28 cellular contexts compared by ENCODE assay signal in genomic region chr5:142304013-142304701, GRCh38. TPM values are rescaled to one million over a fixed set of nuclear protein-coding genes. Genes with fewer than 3 reads are reported as not detected.
A peak's percentile ranks its signal among the peaks of the same experiment; 100 is the strongest.
DNase-seq lines count a peak whose midpoint lies in the region; ATAC-seq and TF ChIP-seq lines count a peak whose summit lies in the region.
"Had no signal": no experiment of that assay in that cellular context is flagged by ENCODE, and none has a peak within 500 bp of the region (broad histone marks: within the 10 kb centered on the region; RNA-seq: fewer than 3 reads in every experiment).

No MANE protein-coding gene starts in this region.

- H3K4me1 ChIP-seq in upper lobe of right lung = no peaks in the 10 kb centered on the region
- H3K4me1 ChIP-seq: A549, prostate gland, tibial nerve had no signal

- H3K27ac ChIP-seq in upper lobe of right lung = no peak overlapping the region
- H3K27ac ChIP-seq: A549, epithelial cell of prostate, prostate gland, tibial nerve, WERI-Rb-1 had no signal

- no peak overlapping the region for H3K4me3 Mint-ChIP-seq in chondrocyte (ENCODE audit: unreplicated experiment)
- H3K4me3 Mint-ChIP-seq: activated naive CD4-positive, alpha-beta T cell treated with anti-CD3 and anti-CD28 coated beads for 36 hours; brain; CD14-positive monocyte; immature natural killer cell; natural killer cell; T-helper 1 cell treated with Interleukin-12 subunit alpha and Interleukin-12 subunit beta and Interleukin-4 antibody, amounts not matched to agents 30 μg/mL and 1 μg/mL, for 36 hours had no signal

- H3K9me3 ChIP-seq in upper lobe of right lung = no peaks in the 10 kb centered on the region
- H3K9me3 ChIP-seq: A549, prostate gland, tibial nerve had no signal

- intact Hi-C loops in Right ventricle myocardium superior (cut with DNase I) = no loop called here
- intact Hi-C loops in cardiac septum (cut with DNase I) = no loop called here
- intact Hi-C loops in left colon (cut with DNase I, micrococcal nuclease) = no loop called here
- intact Hi-C loops in upper lobe of right lung (cut with DNase I) = no loop called here

- ATAC-seq in Right ventricle myocardium superior (ENCODE audit: poor library complexity) (peak; percentile 80), left colon (peak; percentile 50), upper lobe of right lung (peak; percentile 15), GM18519 (IDR thresholded peaks at IDR 0.05; ENCODE audit: low FRiP score, unreplicated experiment) (no peak), GM19467 (IDR thresholded peaks at IDR 0.05; ENCODE audit: unreplicated experiment) (no peak)
- ATAC-seq: A549, natural killer cell had no signal

- H3K9me3 Mint-ChIP-seq in chondrocyte (ENCODE audit: low read depth) = no peaks in the 10 kb centered on the region
- H3K9me3 Mint-ChIP-seq: activated naive CD4-positive, alpha-beta T cell treated with anti-CD3 and anti-CD28 coated beads for 36 hours; brain; immature natural killer cell; natural killer cell; T-helper 1 cell treated with Interleukin-12 subunit alpha and Interleukin-12 subunit beta and Interleukin-4 antibody, amounts not matched to agents 30 μg/mL and 1 μg/mL, for 36 hours had no signal

- H3K36me3 ChIP-seq in upper lobe of right lung = no peaks in the 10 kb centered on the region
- H3K36me3 ChIP-seq: prostate gland, tibial nerve, WERI-Rb-1 had no signal

- H3K4me3 ChIP-seq in upper lobe of right lung = no peak overlapping the region
- H3K4me3 ChIP-seq: A549, K562, lung, prostate gland, tibial nerve had no signal

- peak overlapping the region; percentile 83 for H3K27ac Mint-ChIP-seq in chondrocyte (ENCODE audit: unreplicated experiment)
- H3K27ac Mint-ChIP-seq: activated naive CD4-positive, alpha-beta T cell treated with anti-CD3 and anti-CD28 coated beads for 36 hours; brain; CD14-positive monocyte; immature natural killer cell; natural killer cell; T-helper 1 cell treated with Interleukin-12 subunit alpha and Interleukin-12 subunit beta and Interleukin-4 antibody, amounts not matched to agents 30 μg/mL and 1 μg/mL, for 36 hours had no signal

- peaks cover 1% of the 10 kb centered on the region for H3K36me3 Mint-ChIP-seq in chondrocyte (ENCODE audit: low read depth)
- H3K36me3 Mint-ChIP-seq: brain, CD14-positive monocyte, immature natural killer cell, natural killer cell had no signal

- DNase-seq in Right ventricle myocardium superior (peak; percentile 67), cardiac septum (ENCODE audit: low spot score) (no peak), chondrocyte (ENCODE audit: low spot score) (no peak), left colon (peak; percentile 49 to 75), upper lobe of right lung (no peak), LoVo (ENCODE audit: low spot score) (no peak)
- DNase-seq: activated CD4-positive, alpha-beta T cell treated with anti-CD3 and anti-CD28 coated beads, Interleukin-2, amount 50 U/mL, for 48 hours; activated naive CD4-positive, alpha-beta T cell treated with anti-CD3 and anti-CD28 coated beads for 36 hours; glutamatergic neuron; immature natural killer cell; natural killer cell; NCI-H1092 treated with DMSO at 0.1 percent for 48 hours; NCI-H2107; NCI-H524; SHP77; stimulated activated CD4-positive, alpha-beta T cell treated with anti-CD3 and anti-CD28 coated beads, Interleukin-12 subunit alpha, Interleukin-12 subunit beta, amount 100 ng/mL, for 4 hours; WERI-Rb-1 had no signal

- H3K4me1 Mint-ChIP-seq in chondrocyte (ENCODE audit: low read depth) = peaks cover 16% of the 10 kb centered on the region
- H3K4me1 Mint-ChIP-seq: CD14-positive monocyte had no signal

- TF ChIP-seq CTCF in chondrocyte (IDR thresholded peaks at IDR 0.05) (no peak), upper lobe of right lung (IDR thresholded peaks at IDR 0.05) (no peak)

- H3K27me3 Mint-ChIP-seq in chondrocyte (ENCODE audit: low read depth) = no peaks in the 10 kb centered on the region
- H3K27me3 Mint-ChIP-seq: brain had no signal

- H3K27me3 ChIP-seq in upper lobe of right lung = no peaks in the 10 kb centered on the region
- H3K27me3 ChIP-seq: tibial nerve had no signal

RNA-seq across cellular contexts. Expression of gene SPRY4, which starts 20.7 kb away (rescaled TPM):
- 9.7 TPM for total RNA-seq in Right ventricle myocardium superior
- total RNA-seq in cardiac septum = 20.6 TPM
- 5.3 to 9.6 TPM (median 8.3 TPM) in 3 replicates for total RNA-seq in chondrocyte
- total RNA-seq in left colon = 1 to 10 TPM; 9.5 to 9.7 TPM
- 89.8 TPM for total RNA-seq in upper lobe of right lung

Comparison
In these comparisons a context has a peak if more than half of its experiments do, and no peak if none do; other contexts are left out.
1. DNase-seq: peak in Right ventricle myocardium superior (single experiment) and left colon (2 of 2); none in cardiac septum (single experiment), chondrocyte (single experiment), upper lobe of right lung (single experiment) and LoVo (single experiment).
2. ATAC-seq: peak in Right ventricle myocardium superior (single experiment), left colon (single experiment) and upper lobe of right lung (single experiment); none in GM18519 (single experiment) and GM19467 (single experiment).